10 cellular contexts compared by ENCODE assay signal in genomic region chr11:96169250-96169649, GRCh38.
DNase-seq lines count a peak whose midpoint lies in the region; ATAC-seq and TF ChIP-seq lines count a peak whose summit lies in the region.
"Had no signal": no experiment of that assay in that cellular context is flagged by ENCODE, and none has a peak within 500 bp of the region (broad histone marks: within the 10 kb centered on the region; RNA-seq: fewer than 3 reads in every experiment).

No MANE protein-coding gene starts in this region.

- no peak for TF ChIP-seq POLR2A in transverse colon (IDR thresholded peaks at IDR 0.05)

- no peak for TF ChIP-seq CTCF in chondrocyte (IDR thresholded peaks at IDR 0.05)
- no peak for TF ChIP-seq CTCF in transverse colon (IDR thresholded peaks at IDR 0.05)

- CTCF ChIA-PET in CD4-positive, alpha-beta memory T cell (lab: Charles Lee; ENCODE audit: partially characterized antibody) = interaction anchor here (1.3 kb wide), 1 partner anchor 72 kb away, joined by 3 read pairs; no protein-coding TSS in a partner anchor

- no peak for DNase-seq in activated naive CD4-positive, alpha-beta T cell (lab: John Stamatoyannopoulos, UW)
- DNase-seq in chondrocyte (ENCODE audit: low spot score) (no peak), transverse colon (no peak), NCI-H2081 treated with DMSO at 0.1 percent for 48 hours (lab: John Stamatoyannopoulos, UW) (no peak)
- no peak for DNase-seq in naive thymus-derived CD8-positive, alpha-beta T cell
- no peak for DNase-seq in CD4-positive, alpha-beta memory T cell
- DNase-seq: activated CD4-positive, alpha-beta T cell treated with anti-CD3 and anti-CD28 coated beads for 1 hour had no signal

- H3K9me3 ChIP-seq in transverse colon = no peaks in the 10 kb centered on the region
- no peaks in the 10 kb centered on the region for H3K9me3 ChIP-seq in CD4-positive, alpha-beta memory T cell (ENCODE audit: control insufficient read depth in 1 of 2, low read length in 2 of 2)
- H3K9me3 ChIP-seq: prostate gland had no signal

- peaks cover 0 to 15% (median 3%) of the 10 kb centered on the region in 4 donors for H3K4me1 ChIP-seq in transverse colon
- H3K4me1 ChIP-seq in CD4-positive, alpha-beta memory T cell (ENCODE audit: insufficient read depth, low read length) = peaks cover 39% of the 10 kb centered on the region
- H3K4me1 ChIP-seq: prostate gland had no signal

- POLR2A ChIA-PET in naive thymus-derived CD8-positive, alpha-beta T cell (lab: Charles Lee) = interaction anchor here (0.7 kb wide), 1 partner anchor 32 kb away, joined by 6 read pairs; no protein-coding TSS in a partner anchor
- POLR2A ChIA-PET in CD4-positive, alpha-beta memory T cell (lab: Charles Lee; ENCODE audit: partially characterized antibody) = no interaction called here

- H3K27me3 ChIP-seq in transverse colon = no peaks in the 10 kb centered on the region
- no peaks in the 10 kb centered on the region for H3K27me3 ChIP-seq in CD4-positive, alpha-beta memory T cell (ENCODE audit: insufficient read depth, low read length)

- H3K4me3 Mint-ChIP-seq in activated naive CD4-positive, alpha-beta T cell treated with anti-CD3 and anti-CD28 coated beads, Interleukin-2, amount 50 U/mL, for 24 hours = no peak overlapping the region
- no peak overlapping the region for H3K4me3 Mint-ChIP-seq in chondrocyte (ENCODE audit: unreplicated experiment)
- H3K4me3 Mint-ChIP-seq in naive thymus-derived CD8-positive, alpha-beta T cell = peak overlapping the region in 1 of 10 donors; percentile 9
- no peak overlapping the region for H3K4me3 Mint-ChIP-seq in CD4-positive, alpha-beta memory T cell

- intact Hi-C loops in transverse colon (cut with DNase I; ENCODE audit: low total_unique reads) = no loop called here
- intact Hi-C loops in CD4-positive, alpha-beta memory T cell (cut with micrococcal nuclease) = no loop called here

- WGBS in transverse colon (ENCODE audit: low coverage in 1 of 2), 2 donors = 65 to 74% methylated on average over 3 of the region's 3 CpGs

- no peak for ATAC-seq in naive thymus-derived CD8-positive, alpha-beta T cell
- no peak for ATAC-seq in GM21526 (IDR thresholded peaks at IDR 0.05; ENCODE audit: low FRiP score, unreplicated experiment)

- no peaks in the 10 kb centered on the region for H3K27me3 Mint-ChIP-seq in activated naive CD4-positive, alpha-beta T cell treated with anti-CD3 and anti-CD28 coated beads, Interleukin-2, amount 50 U/mL, for 24 hours
- no peaks in the 10 kb centered on the region for H3K27me3 Mint-ChIP-seq in chondrocyte (ENCODE audit: low read depth)
- no peaks in the 10 kb centered on the region for H3K27me3 Mint-ChIP-seq in naive thymus-derived CD8-positive, alpha-beta T cell
- H3K27me3 Mint-ChIP-seq in CD4-positive, alpha-beta memory T cell = no peaks in the 10 kb centered on the region

- H3K4me3 ChIP-seq in transverse colon = no peak overlapping the region
- H3K4me3 ChIP-seq in CD4-positive, alpha-beta memory T cell (ENCODE audit: low read length in 2 of 2) = no peak overlapping the region
- H3K4me3 ChIP-seq: prostate gland had no signal

- H3K27ac ChIP-seq in transverse colon = peak overlapping the region; percentile 54 to 68 (median 56)
- H3K27ac ChIP-seq in CD4-positive, alpha-beta memory T cell (ENCODE audit: low read depth, low read length) = no peak overlapping the region

- in situ Hi-C loops in transverse colon (cut with MboI; ENCODE audit: low pct_ligation_motif_present in 1 of 4, low pct_unique_long_range_greater_than_20kb in 1 of 4, low sequenced_read_pairs in 3 of 4) = no loop called here

- TF ChIP-seq EP300 in transverse colon (IDR thresholded peaks at IDR 0.05; ENCODE audit: low read depth) = no peak

- peak overlapping the region; percentile 90 for H3K27ac Mint-ChIP-seq in activated naive CD4-positive, alpha-beta T cell treated with anti-CD3 and anti-CD28 coated beads, Interleukin-2, amount 50 U/mL, for 24 hours
- H3K27ac Mint-ChIP-seq in chondrocyte (ENCODE audit: unreplicated experiment) = peak overlapping the region; percentile 86
- H3K27ac Mint-ChIP-seq in naive thymus-derived CD8-positive, alpha-beta T cell = peak overlapping the region in 8 of 10 donors; percentile 44 to 92 (median 80)
- peak overlapping the region in 1 of 7 donors; percentile 47 for H3K27ac Mint-ChIP-seq in CD4-positive, alpha-beta memory T cell

- H3K9me3 Mint-ChIP-seq in activated naive CD4-positive, alpha-beta T cell treated with anti-CD3 and anti-CD28 coated beads, Interleukin-2, amount 50 U/mL, for 24 hours = no peaks in the 10 kb centered on the region
- H3K9me3 Mint-ChIP-seq in chondrocyte (ENCODE audit: low read depth) = no peaks in the 10 kb centered on the region
- peaks cover 0 to 2% (median 0%) of the 10 kb centered on the region in 9 donors for H3K9me3 Mint-ChIP-seq in naive thymus-derived CD8-positive, alpha-beta T cell
- peaks cover 0 to 1% (median 0%) of the 10 kb centered on the region in 8 donors for H3K9me3 Mint-ChIP-seq in CD4-positive, alpha-beta memory T cell

- peaks cover 15% of the 10 kb centered on the region for H3K36me3 Mint-ChIP-seq in activated naive CD4-positive, alpha-beta T cell treated with anti-CD3 and anti-CD28 coated beads, Interleukin-2, amount 50 U/mL, for 24 hours
- H3K36me3 Mint-ChIP-seq in chondrocyte (ENCODE audit: low read depth) = no peaks in the 10 kb centered on the region
- peaks cover 4 to 39% (median 30%) of the 10 kb centered on the region in 3 donors for H3K36me3 Mint-ChIP-seq in naive thymus-derived CD8-positive, alpha-beta T cell
- H3K36me3 Mint-ChIP-seq in CD4-positive, alpha-beta memory T cell = peaks cover 11 to 34% of the 10 kb centered on the region in 2 donors

- peaks cover 92% of the 10 kb centered on the region for H3K4me1 Mint-ChIP-seq in activated naive CD4-positive, alpha-beta T cell treated with anti-CD3 and anti-CD28 coated beads, Interleukin-2, amount 50 U/mL, for 24 hours
- peaks cover 66% of the 10 kb centered on the region for H3K4me1 Mint-ChIP-seq in chondrocyte (ENCODE audit: low read depth)
- H3K4me1 Mint-ChIP-seq in naive thymus-derived CD8-positive, alpha-beta T cell = peaks cover 44 to 89% (median 81%) of the 10 kb centered on the region in 4 donors
- peaks cover 41 to 80% (median 58%) of the 10 kb centered on the region in 4 donors for H3K4me1 Mint-ChIP-seq in CD4-positive, alpha-beta memory T cell

- no peaks in the 10 kb centered on the region for H3K36me3 ChIP-seq in transverse colon
- H3K36me3 ChIP-seq in CD4-positive, alpha-beta memory T cell (ENCODE audit: insufficient read depth, low read length) = no peaks in the 10 kb centered on the region
- H3K36me3 ChIP-seq: prostate gland had no signal
